ENCODE assay signal across 8 cellular contexts in genomic region chr1:2132222-2133038, GRCh38.
A peak's percentile ranks its signal among the peaks of the same experiment; 100 is the strongest.
DNase-seq lines count a peak whose midpoint lies in the region; ATAC-seq, FAIRE-seq and TF ChIP-seq lines count a peak whose summit lies in the region.

No MANE protein-coding gene starts in this region.

- peak overlapping the region; percentile 51 for H3K4me3 ChIP-seq in CD8-positive, alpha-beta T cell (ENCODE audit: low read depth, low read length)
- H3K4me3 ChIP-seq in HUES48 (ENCODE audit: low read depth, low read length) (peak overlapping the region; percentile 58), pancreas (peak overlapping the region in 2 of 4 donors; percentile 20 to 44)

- peaks cover 24% of the 10 kb centered on the region for H3K4me1 Mint-ChIP-seq in CD8-positive, alpha-beta T cell (ENCODE audit: low read depth)

- H3K9ac ChIP-seq in HUES48 (ENCODE audit: low read depth, low read length): 0 out of 2 replicates have a peak overlapping the region, but pooled peaks have one; percentile 11

- DNase-seq in CD8-positive, alpha-beta T cell: peak in 3 of 7 experiments; percentile 22 to 46 (median 43)
- DNase-seq in activated T-cell treated with anti-CD3 and anti-CD28 coated beads, Interleukin-2, amount 50 U/mL, for 48 hours: peak; percentile 30 to 41
- DNase-seq in foreskin melanocyte (peak; percentile 26), pancreas (peak in 1 of 6 donors; percentile 17), HT-29 (ENCODE audit: low spot score) (no peak)

- 37 to 41% methylated on average over 40 of the region's 40 CpGs for WGBS in pancreas, 2 donors

- ATAC-seq in CD8-positive, alpha-beta T cell: no peak
- ATAC-seq in pancreas (peak in 2 of 4 donors; percentile 11 to 19), HG02623 (IDR thresholded peaks at IDR 0.05; ENCODE audit: unreplicated experiment) (no peak), GM18873 (IDR thresholded peaks at IDR 0.05; ENCODE audit: low FRiP score, unreplicated experiment) (no peak)

- H3K9me3 Mint-ChIP-seq in CD8-positive, alpha-beta T cell: no peaks in the 10 kb centered on the region

- no peaks in the 10 kb centered on the region for H3K27me3 Mint-ChIP-seq in CD8-positive, alpha-beta T cell (ENCODE audit: low read depth)

- peaks cover 14% of the 10 kb centered on the region for H3K4me1 ChIP-seq in CD8-positive, alpha-beta T cell (ENCODE audit: insufficient read depth, low read length)
- H3K4me1 ChIP-seq in HUES48 (ENCODE audit: control insufficient read depth, insufficient read depth, low read length) (peaks cover 15% of the 10 kb centered on the region; the same call in 1 of the 2 replicates), pancreas (peaks cover 0 to 8% (median 5%) of the 10 kb centered on the region in 3 donors)

- peak overlapping the region; percentile 90 for H3K27ac Mint-ChIP-seq in CD8-positive, alpha-beta T cell

- CTCF ChIA-PET in CD8-positive, alpha-beta T cell (lab: Charles Lee): interaction anchor here (1.3 to 2.1 kb wide), 4 partner anchors 18 to 43 kb away, joined by 3 to 10 read pairs (median 6); no protein-coding TSS in a partner anchor

- POLR2A ChIA-PET in CD8-positive, alpha-beta T cell (lab: Charles Lee): interaction anchor here (1.6 kb wide), 1 partner anchor 16 kb away, joined by 6 read pairs; no protein-coding TSS in a partner anchor

- H3K4me3 Mint-ChIP-seq in CD8-positive, alpha-beta T cell: peak overlapping the region; percentile 81

- no peak for FAIRE-seq in pancreas (lab: Jason Lieb, UNC)

- H3K9me3 ChIP-seq in CD8-positive, alpha-beta T cell (ENCODE audit: low read length): no peaks in the 10 kb centered on the region
- no peaks in the 10 kb centered on the region for H3K9me3 ChIP-seq in HUES48 (ENCODE audit: control insufficient read depth, insufficient read depth, low read length)
- H3K9me3 ChIP-seq in pancreas: no peaks in the 10 kb centered on the region

- intact Hi-C loops in CD8-positive, alpha-beta T cell (cut with DNase I, micrococcal nuclease): loop anchor here (1.0 to 10.0 kb wide), 21 partner anchors 14 to 1490 kb away; partner anchors contain the start of genes GNB1 (in 2 of the 2), MORN1 (in 2 of the 2), PRKCZ (in 2 of the 2) and PRXL2B (in 2 of the 2)
- intact Hi-C loops in pancreas (cut with DNase I): no loop called here

- peaks cover 10% of the 10 kb centered on the region for H3K36me3 Mint-ChIP-seq in CD8-positive, alpha-beta T cell

- TF ChIP-seq CTCF in CD8-positive, alpha-beta T cell (IDR thresholded peaks at IDR 0.05): no peak
- no peak for TF ChIP-seq CTCF in pancreas (IDR thresholded peaks at IDR 0.05)

- no peaks in the 10 kb centered on the region for H3K36me3 ChIP-seq in CD8-positive, alpha-beta T cell (ENCODE audit: insufficient read depth, low read length)
- H3K36me3 ChIP-seq in HUES48 (ENCODE audit: control insufficient read depth, insufficient read depth, low read length) (0 out of 2 replicates have a peak, but pooled peaks cover 7% of the 10 kb centered on the region), pancreas (no peaks in the 10 kb centered on the region)

- H3K27ac ChIP-seq in CD8-positive, alpha-beta T cell (ENCODE audit: low read depth, low read length): peak overlapping the region; percentile 73
- H3K27ac ChIP-seq in HUES48 (ENCODE audit: low read depth, low read length): peak overlapping the region; percentile 66
- peak overlapping the region; percentile 33 to 70 (median 50) for H3K27ac ChIP-seq in pancreas

- H3K27me3 ChIP-seq in CD8-positive, alpha-beta T cell (ENCODE audit: insufficient read depth, low read length): no peaks in the 10 kb centered on the region
- H3K27me3 ChIP-seq in HUES48 (ENCODE audit: control insufficient read depth, insufficient read depth, low read length) (no peaks in the 10 kb centered on the region), pancreas (no peaks in the 10 kb centered on the region)

Comparison
In these comparisons a context has a peak if more than half of its experiments do, and no peak if none do; other contexts are left out.
1. intact Hi-C loops: an anchor here in CD8-positive, alpha-beta T cell (1.0 to 10.0 kb wide); none called in pancreas.